Comparison of ENCODE assay signal across 1 cellular context in the genomic region with DNA sequence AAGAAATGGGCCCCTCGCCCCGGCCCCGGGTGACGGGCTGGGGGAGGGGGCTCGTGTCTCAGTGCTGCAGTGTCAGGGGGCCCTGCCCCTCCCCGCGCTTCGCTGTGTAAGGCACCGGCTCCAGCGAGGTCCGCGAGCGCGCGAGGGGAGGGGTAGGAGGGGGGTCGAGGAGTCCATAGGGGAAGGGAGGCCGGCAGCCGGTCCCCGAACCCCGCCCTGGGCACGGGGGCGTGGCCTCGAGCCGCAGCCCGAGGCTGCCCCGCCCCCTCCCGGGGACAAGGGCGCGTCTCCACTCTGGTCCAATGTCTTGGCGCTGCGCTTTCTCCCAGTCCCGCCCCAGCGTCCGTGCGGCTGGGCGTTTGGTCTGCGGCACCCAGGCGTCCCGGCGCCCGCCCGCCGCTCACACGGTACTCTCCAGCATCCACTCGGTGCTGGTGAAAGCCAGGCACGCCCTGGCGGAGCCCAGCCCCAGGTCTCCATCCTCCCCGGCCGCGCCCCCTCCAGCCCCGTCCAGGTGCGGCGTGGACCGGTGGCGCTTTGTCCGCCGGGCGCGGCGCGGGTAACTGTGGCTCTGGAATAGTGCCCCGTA.
TF ChIP-seq lines count a peak whose summit lies in the region.

No MANE protein-coding gene starts in this region.

TF ChIP-seq in SK-N-SH, 30 proteins besides CTCF, POLR2A, EP300 and RAD21:
- TF ChIP-seq RXRA (IDR thresholded peaks at IDR 0.05; ENCODE audit: borderline replicate concordance, low read depth), result no peak
- TF ChIP-seq NRF1 (IDR thresholded peaks at IDR 0.05; ENCODE audit: low read depth, low read length), result no peak
- TF ChIP-seq, protein P1, sequence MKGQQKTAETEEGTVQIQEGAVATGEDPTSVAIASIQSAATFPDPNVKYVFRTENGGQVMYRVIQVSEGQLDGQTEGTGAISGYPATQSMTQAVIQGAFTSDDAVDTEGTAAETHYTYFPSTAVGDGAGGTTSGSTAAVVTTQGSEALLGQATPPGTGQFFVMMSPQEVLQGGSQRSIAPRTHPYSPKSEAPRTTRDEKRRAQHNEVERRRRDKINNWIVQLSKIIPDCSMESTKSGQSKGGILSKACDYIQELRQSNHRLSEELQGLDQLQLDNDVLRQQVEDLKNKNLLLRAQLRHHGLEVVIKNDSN (IDR thresholded peaks at IDR 0.05; ENCODE audit: borderline replicate concordance, low read depth), result no peak
TF ChIP-seq in SK-N-SH: peak in this region for 0.
